ENCODE assay signal across 14 cellular contexts in genomic region chr10:18043607-18044006, GRCh38.
DNase-seq lines count a peak whose midpoint lies in the region; ATAC-seq and TF ChIP-seq lines count a peak whose summit lies in the region.
"Had no signal": no experiment of that assay in that cellular context is flagged by ENCODE, and none has a peak within 500 bp of the region (broad histone marks: within the 10 kb centered on the region; RNA-seq: fewer than 3 reads in every experiment).

No MANE protein-coding gene starts in this region.

- H3K27ac Mint-ChIP-seq in MCF 10A (ENCODE audit: low read depth, unreplicated experiment) (peak overlapping the region; percentile 22), chondrocyte (ENCODE audit: unreplicated experiment) (peak overlapping the region; percentile 93)
- H3K27ac Mint-ChIP-seq: CD4-positive, alpha-beta T cell had no signal

- POLR2A ChIA-PET in MCF 10A (lab: Yijun Ruan, JAX): interaction anchor here (0.6 kb wide), 1 partner anchor 843 kb away, joined by 3 read pairs; no protein-coding TSS in a partner anchor

- H3K4me1 Mint-ChIP-seq in MCF 10A (ENCODE audit: insufficient read depth, unreplicated experiment): peaks cover 10% of the 10 kb centered on the region
- H3K4me1 Mint-ChIP-seq in chondrocyte (ENCODE audit: low read depth): peaks cover 41% of the 10 kb centered on the region

- H3K4me1 ChIP-seq in breast epithelium (no peaks in the 10 kb centered on the region), prostate gland (replicated peaks) (no peaks in the 10 kb centered on the region)
- H3K4me1 ChIP-seq: BLaER1 treated with 17β-estradiol and CSF1 and Interleukin-3, amounts not matched to agents 10 nM and 100 nM had no signal

- H3K4me3 Mint-ChIP-seq in MCF 10A (ENCODE audit: unreplicated experiment) (no peak overlapping the region), chondrocyte (ENCODE audit: unreplicated experiment) (no peak overlapping the region)
- H3K4me3 Mint-ChIP-seq: CD4-positive, alpha-beta T cell had no signal

- no peak for TF ChIP-seq CTCF in MCF 10A (IDR thresholded peaks at IDR 0.05; ENCODE audit: unreplicated experiment)
- TF ChIP-seq CTCF in breast epithelium (IDR thresholded peaks at IDR 0.05): no peak
- TF ChIP-seq CTCF in chondrocyte (IDR thresholded peaks at IDR 0.05): no peak
- no peak for TF ChIP-seq CTCF in prostate gland (IDR thresholded peaks at IDR 0.05)

- intact Hi-C loops in MCF 10A (cut with micrococcal nuclease) (no loop called here), breast epithelium (cut with DNase I; ENCODE audit: low total_unique reads) (no loop called here), prostate gland (cut with DNase I) (no loop called here)

- H3K36me3 ChIP-seq in breast epithelium: no peaks in the 10 kb centered on the region
- no peaks in the 10 kb centered on the region for H3K36me3 ChIP-seq in prostate gland
- H3K36me3 ChIP-seq: BLaER1 treated with 17β-estradiol and CSF1 and Interleukin-3, amounts not matched to agents 10 nM and 100 nM had no signal

- no peaks in the 10 kb centered on the region for H3K27me3 ChIP-seq in breast epithelium
- H3K27me3 ChIP-seq in prostate gland (replicated peaks; ENCODE audit: insufficient read depth): no peaks in the 10 kb centered on the region
- H3K27me3 ChIP-seq: BLaER1 treated with 17β-estradiol and CSF1 and Interleukin-3, amounts not matched to agents 10 nM and 100 nM had no signal

- TF ChIP-seq POLR2A in breast epithelium (IDR thresholded peaks at IDR 0.05): no peak
- TF ChIP-seq POLR2A in prostate gland (IDR thresholded peaks at IDR 0.05): no peak

- in situ Hi-C loops in ACHN (cut with HindIII; ENCODE audit: low pct_ligation_motif_present, low pct_unique_long_range_greater_than_20kb, low sequenced_read_pairs): no loop called here

- CTCF ChIA-PET in MCF 10A (lab: Yijun Ruan, JAX): interaction anchor here (0.7 kb wide), 1 partner anchor 15 kb away, joined by 3 read pairs; no protein-coding TSS in a partner anchor

- H3K9me3 Mint-ChIP-seq in MCF 10A (ENCODE audit: unreplicated experiment) (no peaks in the 10 kb centered on the region), chondrocyte (ENCODE audit: low read depth) (no peaks in the 10 kb centered on the region)
- H3K9me3 Mint-ChIP-seq: CD4-positive, alpha-beta T cell had no signal

- no peak for ATAC-seq in GM21576 (IDR thresholded peaks at IDR 0.05; ENCODE audit: unreplicated experiment)

- H3K9me3 ChIP-seq in breast epithelium (no peaks in the 10 kb centered on the region), prostate gland (no peaks in the 10 kb centered on the region)
- H3K9me3 ChIP-seq: BLaER1 treated with 17β-estradiol and CSF1 and Interleukin-3, amounts not matched to agents 10 nM and 100 nM had no signal

- H3K27ac ChIP-seq in breast epithelium (no peak overlapping the region), prostate gland (no peak overlapping the region)
- H3K27ac ChIP-seq: 22Rv1; BLaER1 treated with 17β-estradiol and CSF1 and Interleukin-3, amounts not matched to agents 10 nM and 100 nM had no signal

- H3K27me3 Mint-ChIP-seq in MCF 10A (ENCODE audit: insufficient read depth, unreplicated experiment): no peaks in the 10 kb centered on the region
- H3K27me3 Mint-ChIP-seq in chondrocyte (ENCODE audit: low read depth): no peaks in the 10 kb centered on the region
- H3K27me3 Mint-ChIP-seq: CD4-positive, alpha-beta T cell had no signal

- no peak for DNase-seq in MCF 10A (ENCODE audit: unreplicated experiment)
- DNase-seq in breast epithelium (ENCODE audit: low spot score in 2 of 2): no peak
- DNase-seq in chondrocyte (ENCODE audit: low spot score): no peak
- DNase-seq in iris pigment epithelial cell (ENCODE audit: low read depth): peak; percentile 33
- no peak for DNase-seq in NCI-H748 treated with DMSO at 0.1 percent for 48 hours (lab: John Stamatoyannopoulos, UW)
- no peak for DNase-seq in ACHN
- no peak for DNase-seq in prostate gland (ENCODE audit: low spot score)
- DNase-seq: Calu3; CD4-positive, alpha-beta T cell; DMS 273 treated with DMSO at 0.1 percent for 48 hours; H7 had no signal

- BruUV-seq in MCF 10A (replicated peaks; lab: Mats Ljungman, UMichigan): no TSS peak

- H3K36me3 Mint-ChIP-seq in MCF 10A (ENCODE audit: insufficient read depth, unreplicated experiment) (no peaks in the 10 kb centered on the region), chondrocyte (ENCODE audit: low read depth) (no peaks in the 10 kb centered on the region)

- WGBS in prostate gland: 92% methylated on average over 1 of the region's 1 CpG

- H3K4me3 ChIP-seq in breast epithelium (no peak overlapping the region), prostate gland (no peak overlapping the region)
- H3K4me3 ChIP-seq: BLaER1 treated with 17β-estradiol and CSF1 and Interleukin-3, amounts not matched to agents 10 nM and 100 nM had no signal
